Comparison of ENCODE assay signal across 9 cellular contexts in genomic region chr3:50515565-50516047, GRCh38. TPM values are rescaled to one million over a fixed set of nuclear protein-coding genes. Genes with fewer than 3 reads are reported as not detected.
DNase-seq lines count a peak whose midpoint lies in the region; ATAC-seq and TF ChIP-seq lines count a peak whose summit lies in the region.
"Had no signal": no experiment of that assay in that cellular context is flagged by ENCODE, and none has a peak within 500 bp of the region (broad histone marks: within the 10 kb centered on the region; RNA-seq: fewer than 3 reads in every experiment).

No MANE protein-coding gene starts in this region.

- H3K27ac ChIP-seq in left ventricle myocardium inferior (replicated peaks): peak overlapping the region; percentile 77
- H3K27ac ChIP-seq in psoas muscle: no peak overlapping the region

- ATAC-seq in psoas muscle: peak in 3 of 4 donors; percentile 21 to 35 (median 33)
- no peak for ATAC-seq in HG03097 (IDR thresholded peaks at IDR 0.05; ENCODE audit: low FRiP score, unreplicated experiment)
- ATAC-seq in GM21529 (IDR thresholded peaks at IDR 0.05; ENCODE audit: unreplicated experiment): no peak

- peak overlapping the region; percentile 9 for H3K4me3 ChIP-seq in HAP-1
- H3K4me3 ChIP-seq in left ventricle myocardium inferior: peak overlapping the region; percentile 48
- peak overlapping the region; percentile 15 for H3K4me3 ChIP-seq in psoas muscle

- in situ Hi-C loops in HAP-1 (cut with MboI; ENCODE audit: low sequenced_read_pairs): no loop called here

- WGBS in psoas muscle, 3 donors: 24 to 27% (median 26%) methylated on average over 13 of the region's 13 CpGs

- no peaks in the 10 kb centered on the region for H3K9me3 ChIP-seq in HAP-1
- no peaks in the 10 kb centered on the region for H3K9me3 ChIP-seq in left ventricle myocardium inferior (replicated peaks)
- no peaks in the 10 kb centered on the region for H3K9me3 ChIP-seq in psoas muscle

- H3K36me3 ChIP-seq in HAP-1 (replicated peaks) (no peaks in the 10 kb centered on the region), left ventricle myocardium inferior (no peaks in the 10 kb centered on the region), psoas muscle (ENCODE audit: insufficient read depth in 1 of 2, low read depth in 1 of 2) (no peaks in the 10 kb centered on the region)

- intact Hi-C loops in left ventricle myocardium inferior (cut with micrococcal nuclease) (no loop called here), psoas muscle (cut with DNase I) (loop anchor here in 1 of 2 donors (5.0 kb wide), 1 partner anchor 97 kb away; the partner anchor contains the start of gene CISH)

- H3K27me3 ChIP-seq in HAP-1 (ENCODE audit: low read depth): no peaks in the 10 kb centered on the region
- no peaks in the 10 kb centered on the region for H3K27me3 ChIP-seq in left ventricle myocardium inferior (ENCODE audit: low read depth)
- no peaks in the 10 kb centered on the region for H3K27me3 ChIP-seq in psoas muscle (ENCODE audit: insufficient read depth in 3 of 3, low read length in 2 of 3)

- DNase-seq in HAP-1 (ENCODE audit: low spot score in 2 of 2) (peak in 1 of 2 experiments; percentile 86), SHP77 (lab: John Stamatoyannopoulos, UW) (peak; percentile 27 to 46), left ventricle myocardium inferior (peak; percentile 46), psoas muscle (peak; percentile 31 to 71), GM10266 (ENCODE audit: extremely low spot score) (no peak)
- DNase-seq in stimulated activated CD4-positive, alpha-beta T cell treated with anti-CD3 and anti-CD28 coated beads, Interleukin-2, amount 100 ng/mL, for 24 hours: no peak
- DNase-seq: effector CD4-positive, alpha-beta T cell had no signal

- no peak for TF ChIP-seq CTCF in left ventricle myocardium inferior (IDR thresholded peaks at IDR 0.05; ENCODE audit: borderline replicate concordance)
- no peak for TF ChIP-seq CTCF in psoas muscle (IDR thresholded peaks at IDR 0.05)
- TF ChIP-seq CTCF in GM10266 (IDR thresholded peaks at IDR 0.05; ENCODE audit: control insufficient read depth, insufficient read depth, low read depth, missing control alignments): no peak

- H3K4me1 ChIP-seq in HAP-1: peaks cover 50% of the 10 kb centered on the region
- H3K4me1 ChIP-seq in left ventricle myocardium inferior: peaks cover 25% of the 10 kb centered on the region
- H3K4me1 ChIP-seq in psoas muscle: no peaks in the 10 kb centered on the region

RNA-seq across cellular contexts. Expression of gene CACNA2D2, which starts 12.2 kb away (rescaled TPM):
- 2.3 TPM for total RNA-seq in left ventricle myocardium inferior
- 1 to 10 TPM in 2 of 4 donors, under 1 TPM in 2; 0.56 to 1.6 (median 1.2) TPM for total RNA-seq in psoas muscle
- under 1 TPM; 0.14 to 0.83 (median 0.77) TPM for polyA plus RNA-seq in psoas muscle

RNA-seq across cellular contexts. Expression of gene C3orf18, which starts 51.9 kb away (rescaled TPM):
- total RNA-seq in left ventricle myocardium inferior (57.2 TPM), psoas muscle (10 to 100 TPM in 3 of 4 donors, 1 to 10 TPM in 1; 7.3 to 30.1 (median 15.2) TPM)
- polyA plus RNA-seq in psoas muscle: 10 to 100 TPM; 14.0 to 26.3 (median 18.8) TPM

RNA-seq across cellular contexts. Expression of gene HEMK1, which starts 53.7 kb away (rescaled TPM):
- 16.1 TPM for total RNA-seq in left ventricle myocardium inferior
- 10 to 100 TPM in 2 of 4 donors, 1 to 10 TPM in 2; 6.1 to 16.2 (median 9.3) TPM for total RNA-seq in psoas muscle
- polyA plus RNA-seq in psoas muscle: 10 to 100 TPM in 1 of 3 donors, 1 to 10 TPM in 2; 6.4 to 12.8 (median 10.0) TPM

Comparison
In these comparisons a context has a peak if more than half of its experiments do, and no peak if none do; other contexts are left out.
1. DNase-seq: peak in SHP77 (2 of 2), left ventricle myocardium inferior (single experiment) and psoas muscle (2 of 2); none in stimulated activated CD4-positive, alpha-beta T cell treated with anti-CD3 and anti-CD28 coated beads, Interleukin-2, amount 100 ng/mL, for 24 hours (0 of 2) and GM10266 (single experiment).
2. ATAC-seq: peak in psoas muscle (3 of 4); none in HG03097 (single experiment) and GM21529 (single experiment).
3. Peak in every context shown above with its lines, with median percentiles within 50 percentile points of each other: H3K4me3 ChIP-seq.